In genomic region chr11:131763193-131763890, GRCh38 we compare ENCODE assay signal across 18 cellular contexts.
"Had no signal": no experiment of that assay in that cellular context is flagged by ENCODE, and none has a peak within 500 bp of the region (broad histone marks: within the 10 kb centered on the region; RNA-seq: fewer than 3 reads in every experiment).

No MANE protein-coding gene starts in this region.

- ATAC-seq: activated naive CD4-positive, alpha-beta T cell treated with anti-CD3 and anti-CD28 coated beads, Interleukin-2, amount 50 U/mL, for 72 hours; heart right ventricle; Right ventricle myocardium inferior; stimulated activated memory B cell treated with anti-CD40 and anti-IgM and Interleukin-4, amounts not matched to agents 10 μg/mL and 1 μg/mL and 100 μg/mL, for 72 hours had no signal

- H3K36me3 Mint-ChIP-seq: stimulated activated memory B cell treated with anti-CD40 and anti-IgM and Interleukin-4, amounts not matched to agents 10 μg/mL and 1 μg/mL and 100 μg/mL, for 72 hours had no signal

- H3K36me3 ChIP-seq: cardiac muscle cell, heart right ventricle, left ventricle myocardium inferior had no signal

- H3K9me3 ChIP-seq: left ventricle myocardium inferior had no signal

- H3K27ac Mint-ChIP-seq: activated naive CD4-positive, alpha-beta T cell treated with anti-CD3 and anti-CD28 coated beads, Interleukin-2, amount 50 U/mL, for 72 hours; nephron progenitor cell; stimulated activated memory B cell treated with anti-CD40 and anti-IgM and Interleukin-4, amounts not matched to agents 10 μg/mL and 1 μg/mL and 100 μg/mL, for 72 hours had no signal

- H3K27ac ChIP-seq: cardiac muscle cell, heart right ventricle, left ventricle myocardium inferior had no signal

- H3K4me1 Mint-ChIP-seq: stimulated activated memory B cell treated with anti-CD40 and anti-IgM and Interleukin-4, amounts not matched to agents 10 μg/mL and 1 μg/mL and 100 μg/mL, for 72 hours had no signal

- H3K9me3 Mint-ChIP-seq: nephron progenitor cell had no signal

- H3K27me3 Mint-ChIP-seq: stimulated activated memory B cell treated with anti-CD40 and anti-IgM and Interleukin-4, amounts not matched to agents 10 μg/mL and 1 μg/mL and 100 μg/mL, for 72 hours had no signal

- DNase-seq: activated effector memory CD4-positive, alpha-beta T cell treated with Interleukin-2 at 50 U/mL for 16 hours; activated T-cell treated with anti-CD3 and anti-CD28 coated beads, Interleukin-2, amount 50 U/mL, for 1 hour; cortex of kidney; erythroblast; foreskin melanocyte; heart right ventricle; kidney; left ventricle myocardium inferior; mesenchymal stem cell; nephron progenitor cell; stimulated activated CD4-positive, alpha-beta T cell treated with anti-CD3 and anti-CD28 coated beads, Interleukin-1b, Interleukin-23, amount 100 ng/mL, for 48 hours; T-helper 2 cell; trophoblast cell had no signal

- H3K4me3 ChIP-seq: cardiac muscle cell, heart right ventricle, left ventricle myocardium inferior, smooth muscle cell had no signal

- H3K4me1 ChIP-seq: heart right ventricle, left ventricle myocardium inferior had no signal

- H3K4me3 Mint-ChIP-seq: nephron progenitor cell; stimulated activated memory B cell treated with anti-CD40 and anti-IgM and Interleukin-4, amounts not matched to agents 10 μg/mL and 1 μg/mL and 100 μg/mL, for 72 hours had no signal
